Comparison of ENCODE assay signal across 12 cellular contexts in the genomic region with DNA sequence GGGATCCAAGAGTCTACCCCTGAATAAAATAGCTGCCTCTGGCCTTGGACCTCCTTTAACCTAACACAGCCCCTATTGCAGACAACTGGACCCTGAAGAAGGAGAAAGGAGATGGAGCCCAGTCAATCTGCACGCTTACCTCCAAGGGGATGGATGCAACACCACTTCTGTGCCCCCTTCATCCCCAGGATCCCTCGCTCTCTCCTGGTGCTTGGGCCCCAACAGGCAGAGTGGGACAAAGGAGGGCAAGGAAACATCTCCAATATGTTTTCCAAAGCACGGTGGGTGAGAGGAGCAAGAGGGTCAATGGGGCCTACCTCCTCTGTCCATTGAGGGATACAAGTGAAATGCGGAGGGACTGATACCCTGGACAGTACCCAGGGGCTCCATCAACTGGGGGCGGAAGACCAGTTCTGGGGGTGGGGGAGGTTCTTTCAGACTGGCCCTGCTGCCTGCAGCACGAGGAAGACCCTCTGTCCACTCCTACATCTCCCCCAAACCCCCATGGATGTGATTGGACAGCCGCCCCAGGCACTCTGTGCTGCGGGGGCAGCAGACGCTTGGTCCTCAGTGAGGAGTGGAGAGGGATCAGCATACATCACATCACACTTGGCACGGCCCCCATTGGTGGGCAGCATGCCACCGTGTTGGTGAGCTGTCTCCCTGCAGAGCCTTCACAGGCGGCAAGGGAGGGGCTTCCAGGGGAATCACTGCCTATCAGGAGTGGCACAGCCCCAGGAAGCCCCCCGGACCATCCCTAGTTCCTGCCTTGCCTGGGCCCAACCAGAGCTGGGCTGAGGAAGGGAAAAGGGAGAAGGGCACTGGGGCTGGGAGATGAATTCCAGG.
DNase-seq lines count a peak whose midpoint lies in the region; ATAC-seq and TF ChIP-seq lines count a peak whose summit lies in the region.
"Had no signal": no experiment of that assay in that cellular context is flagged by ENCODE, and none has a peak within 500 bp of the region (broad histone marks: within the 10 kb centered on the region; RNA-seq: fewer than 3 reads in every experiment).

No MANE protein-coding gene starts in this region.

- peak overlapping the region; percentile 81 for H3K27ac ChIP-seq in mammary epithelial cell (ENCODE audit: insufficient read depth, low read depth, low read length)
- H3K27ac ChIP-seq in left ventricle myocardium inferior (replicated peaks), result peak overlapping the region; percentile 89

- H3K27ac Mint-ChIP-seq in stimulated activated effector memory CD8-positive, alpha-beta T cell treated with anti-CD3 and anti-CD28 coated beads, Interleukin-12 subunit alpha, Interleukin-12 subunit beta, amount 100 ng/mL, for 72 hours, result peak overlapping the region; percentile 23
- H3K27ac Mint-ChIP-seq: activated B cell treated with CpG ODN at 0.5 μM for 24 hours; stimulated activated naive CD8-positive, alpha-beta T cell treated with anti-CD3 and anti-CD28 coated beads, Interleukin-15, Interleukin-2, amounts not matched to agents 100 ng/mL and 50 ng/mL, for 24 hours had no signal

- DNase-seq in G401 (ENCODE audit: low spot score), result peak; percentile 56
- DNase-seq in mammary epithelial cell, result peak; percentile 14
- DNase-seq in left ventricle myocardium inferior, result peak; percentile 72
- no peak for DNase-seq in stimulated activated effector memory CD8-positive, alpha-beta T cell treated with anti-CD3 and anti-CD28 coated beads, Interleukin-12 subunit alpha, Interleukin-12 subunit beta, amount 100 ng/mL, for 72 hours (ENCODE audit: low spot score in 2 of 2)
- no peak for DNase-seq in NCI-H1694 (lab: John Stamatoyannopoulos, UW)
- no peak for DNase-seq in globus pallidus (ENCODE audit: low spot score)
- DNase-seq in C1 segment of cervical spinal cord (lab: John Stamatoyannopoulos, UW), result no peak
- DNase-seq: activated B cell treated with CpG ODN at 0.5 μM for 24 hours; NCI-H1694 treated with DMSO at 0.1 percent for 48 hours; stimulated activated CD4-positive, alpha-beta T cell treated with anti-CD3 and anti-CD28 coated beads, Interleukin-15, amount 100 ng/mL, for 24 hours had no signal

- 82% methylated on average over 8 of the region's 13 CpGs for WGBS in mammary epithelial cell (ENCODE audit: low coverage, missing lambda C conversion rate)

- peaks cover 88% of the 10 kb centered on the region for H3K4me1 ChIP-seq in mammary epithelial cell (ENCODE audit: insufficient read depth, low read length)
- H3K4me1 ChIP-seq in left ventricle myocardium inferior, result peaks cover 73% of the 10 kb centered on the region

- no peak for ATAC-seq in stimulated activated effector memory CD8-positive, alpha-beta T cell treated with anti-CD3 and anti-CD28 coated beads, Interleukin-12 subunit alpha, Interleukin-12 subunit beta, amount 100 ng/mL, for 72 hours
- ATAC-seq in HG02623 (IDR thresholded peaks at IDR 0.05; ENCODE audit: unreplicated experiment), result no peak

- no peaks in the 10 kb centered on the region for H3K79me2 ChIP-seq in mammary epithelial cell (ENCODE audit: insufficient read depth, low read length)

- H3K9me3 ChIP-seq in mammary epithelial cell (replicated peaks; ENCODE audit: insufficient read depth, low read length) (no peaks in the 10 kb centered on the region), left ventricle myocardium inferior (replicated peaks) (no peaks in the 10 kb centered on the region)

- no peaks in the 10 kb centered on the region for H3K9me3 Mint-ChIP-seq in stimulated activated effector memory CD8-positive, alpha-beta T cell treated with anti-CD3 and anti-CD28 coated beads, Interleukin-12 subunit alpha, Interleukin-12 subunit beta, amount 100 ng/mL, for 72 hours
- H3K9me3 Mint-ChIP-seq: stimulated activated naive CD8-positive, alpha-beta T cell treated with anti-CD3 and anti-CD28 coated beads, Interleukin-15, Interleukin-2, amounts not matched to agents 100 ng/mL and 50 ng/mL, for 24 hours had no signal

- H3K9ac ChIP-seq in mammary epithelial cell (ENCODE audit: insufficient read depth, low read length), result no peak overlapping the region

- no peak overlapping the region for H3K4me3 ChIP-seq in mammary epithelial cell (replicated peaks in 1 of 3; ENCODE audit: insufficient read depth in 1 of 3, low read depth in 2 of 3, low read length in 3 of 3)
- no peak overlapping the region for H3K4me3 ChIP-seq in left ventricle myocardium inferior

- no peak for TF ChIP-seq CTCF in mammary epithelial cell (conservative IDR thresholded peaks at IDR 0.05 in 1 of 2, IDR thresholded peaks at IDR 0.05 in 1 of 2; ENCODE audit: extremely low read depth in 1 of 2, insufficient read depth in 1 of 2, low read depth in 1 of 2, low read length in 2 of 2)
- TF ChIP-seq CTCF in left ventricle myocardium inferior (IDR thresholded peaks at IDR 0.05; ENCODE audit: borderline replicate concordance), result no peak

- in situ Hi-C loops in G401 (cut with HindIII; ENCODE audit: low sequenced_read_pairs), result no loop called here
- in situ Hi-C loops in mammary epithelial cell (cut with MboI; ENCODE audit: low sequenced_read_pairs in 2 of 2), result loop anchor here in 1 of 2 donors (10.0 kb wide), 1 partner anchor 132 kb away; no protein-coding TSS in a partner anchor

- H3K36me3 Mint-ChIP-seq in stimulated activated effector memory CD8-positive, alpha-beta T cell treated with anti-CD3 and anti-CD28 coated beads, Interleukin-12 subunit alpha, Interleukin-12 subunit beta, amount 100 ng/mL, for 72 hours, result no peaks in the 10 kb centered on the region

- no peak overlapping the region for H3K4me3 Mint-ChIP-seq in stimulated activated effector memory CD8-positive, alpha-beta T cell treated with anti-CD3 and anti-CD28 coated beads, Interleukin-12 subunit alpha, Interleukin-12 subunit beta, amount 100 ng/mL, for 72 hours
- H3K4me3 Mint-ChIP-seq: activated B cell treated with CpG ODN at 0.5 μM for 24 hours; stimulated activated naive CD8-positive, alpha-beta T cell treated with anti-CD3 and anti-CD28 coated beads, Interleukin-15, Interleukin-2, amounts not matched to agents 100 ng/mL and 50 ng/mL, for 24 hours had no signal

- no TSS peak for BruUV-seq in mammary epithelial cell (replicated peaks; lab: Mats Ljungman, UMichigan)

- no peak overlapping the region for H3K4me2 ChIP-seq in mammary epithelial cell (ENCODE audit: insufficient read depth, low read depth, low read length)

- no peak overlapping the region for H2AFZ ChIP-seq in mammary epithelial cell (ENCODE audit: low read depth, low read length)

- intact Hi-C loops in mammary epithelial cell (cut with micrococcal nuclease), result no loop called here
- intact Hi-C loops in left ventricle myocardium inferior (cut with micrococcal nuclease), result no loop called here

- H4K20me1 ChIP-seq in mammary epithelial cell (ENCODE audit: insufficient read depth, low read length), result no peaks in the 10 kb centered on the region

- CTCF ChIA-PET in mammary epithelial cell (lab: Charles Lee; ENCODE audit: low non-redundant PET), result no interaction called here

- dilution Hi-C loops in mammary epithelial cell (cut with HindIII; ENCODE audit: low sequenced_read_pairs), result no loop called here

- H3K27me3 ChIP-seq in mammary epithelial cell (ENCODE audit: insufficient read depth, low read length) (no peaks in the 10 kb centered on the region), left ventricle myocardium inferior (ENCODE audit: low read depth) (no peaks in the 10 kb centered on the region)

- H3K4me1 Mint-ChIP-seq in stimulated activated effector memory CD8-positive, alpha-beta T cell treated with anti-CD3 and anti-CD28 coated beads, Interleukin-12 subunit alpha, Interleukin-12 subunit beta, amount 100 ng/mL, for 72 hours, result peaks cover 20% of the 10 kb centered on the region

- H3K36me3 ChIP-seq in mammary epithelial cell (ENCODE audit: insufficient read depth, low read length), result no peaks in the 10 kb centered on the region
- no peaks in the 10 kb centered on the region for H3K36me3 ChIP-seq in left ventricle myocardium inferior

Comparison
In these comparisons a context has a peak if more than half of its experiments do, and no peak if none do; other contexts are left out.
1. DNase-seq: peak in G401 (single experiment), mammary epithelial cell (single experiment) and left ventricle myocardium inferior (single experiment); none in stimulated activated effector memory CD8-positive, alpha-beta T cell treated with anti-CD3 and anti-CD28 coated beads, Interleukin-12 subunit alpha, Interleukin-12 subunit beta, amount 100 ng/mL, for 72 hours (0 of 2), NCI-H1694 (single experiment), globus pallidus (single experiment) and C1 segment of cervical spinal cord (0 of 14).